8 cellular contexts compared by ENCODE assay signal in the genomic region with DNA sequence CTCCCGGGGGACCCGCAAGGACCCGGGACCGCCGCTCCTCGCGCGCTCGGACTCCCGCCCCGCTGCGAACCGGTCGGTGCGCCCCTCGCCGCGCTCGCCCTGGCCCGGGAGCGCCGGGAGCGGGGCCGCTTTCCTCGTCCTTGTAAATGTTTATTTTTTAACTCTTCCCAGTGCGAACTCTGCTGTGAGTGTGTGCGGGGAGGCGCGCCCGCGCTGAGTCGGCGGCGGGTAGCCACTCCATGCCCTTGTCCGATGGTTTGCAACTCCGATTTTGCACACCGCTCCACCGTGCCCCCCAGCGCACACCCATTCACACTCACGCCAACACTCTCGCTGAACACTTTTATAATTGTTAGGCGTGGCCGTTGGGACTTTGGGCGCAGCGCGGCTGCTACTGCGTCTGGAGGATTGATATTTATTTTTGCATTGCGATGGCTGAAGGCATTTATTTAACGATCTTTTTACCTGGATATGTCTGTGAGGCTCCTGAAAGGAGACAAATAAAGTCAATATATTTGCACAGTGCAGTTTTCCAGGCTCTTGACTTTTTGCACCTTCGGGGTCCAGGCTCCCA. TPM values are rescaled to one million over a fixed set of nuclear protein-coding genes. Genes with fewer than 3 reads are reported as not detected.
DNase-seq lines count a peak whose midpoint lies in the region; ATAC-seq lines count a peak whose summit lies in the region.

No MANE protein-coding gene starts in this region.

- H3K4me1 ChIP-seq in stomach smooth muscle (ENCODE audit: control insufficient read depth, insufficient read depth, low read length): peaks cover 22% of the 10 kb centered on the region

- ATAC-seq in activated CD4-positive, alpha-beta T cell treated with anti-CD3 and anti-CD28 coated beads for 36 hours: no peak
- no peak for ATAC-seq in HG03432 (IDR thresholded peaks at IDR 0.05; ENCODE audit: unreplicated experiment)
- no peak for ATAC-seq in HG03196 (IDR thresholded peaks at IDR 0.05; ENCODE audit: unreplicated experiment)

- peak overlapping the region; percentile 82 for H3K27ac ChIP-seq in stomach smooth muscle (ENCODE audit: low read length)

- H3K27me3 Mint-ChIP-seq in activated CD4-positive, alpha-beta T cell treated with anti-CD3 and anti-CD28 coated beads for 36 hours: peaks cover 51% of the 10 kb centered on the region
- H3K27me3 Mint-ChIP-seq in activated naive CD4-positive, alpha-beta T cell treated with anti-CD3 and anti-CD28 coated beads, Interleukin-2, amount 50 U/mL, for 24 hours: peaks cover 36% of the 10 kb centered on the region

- peak; percentile 21 for DNase-seq in activated CD4-positive, alpha-beta T cell treated with anti-CD3 and anti-CD28 coated beads for 36 hours
- DNase-seq in activated CD4-positive, alpha-beta T cell treated with anti-CD3 and anti-CD28 coated beads for 4 hours: no peak
- DNase-seq in iris pigment epithelial cell (ENCODE audit: low read depth) (peak; percentile 40), HT-29 (ENCODE audit: low spot score) (no peak)

- H3K4me1 Mint-ChIP-seq in activated CD4-positive, alpha-beta T cell treated with anti-CD3 and anti-CD28 coated beads for 36 hours: peaks cover 17% of the 10 kb centered on the region
- peaks cover 14% of the 10 kb centered on the region for H3K4me1 Mint-ChIP-seq in activated naive CD4-positive, alpha-beta T cell treated with anti-CD3 and anti-CD28 coated beads, Interleukin-2, amount 50 U/mL, for 24 hours

- CTCF ChIA-PET in activated CD4-positive, alpha-beta T cell treated with anti-CD3 and anti-CD28 coated beads for 36 hours (lab: Charles Lee): interaction anchor here (0.6 to 4.1 kb wide), 5 partner anchors 15 to 866 kb away, joined by 3 to 35 read pairs (median 3); no protein-coding TSS in a partner anchor

- no peaks in the 10 kb centered on the region for H3K9me3 Mint-ChIP-seq in activated CD4-positive, alpha-beta T cell treated with anti-CD3 and anti-CD28 coated beads for 36 hours (ENCODE audit: low read depth)
- H3K9me3 Mint-ChIP-seq in activated naive CD4-positive, alpha-beta T cell treated with anti-CD3 and anti-CD28 coated beads, Interleukin-2, amount 50 U/mL, for 24 hours: no peaks in the 10 kb centered on the region

- H3K9ac ChIP-seq in stomach smooth muscle (ENCODE audit: low read length in 2 of 2): peak overlapping the region; percentile 80 to 87

- peak overlapping the region; percentile 65 for H3K27ac Mint-ChIP-seq in activated CD4-positive, alpha-beta T cell treated with anti-CD3 and anti-CD28 coated beads for 36 hours
- no peak overlapping the region for H3K27ac Mint-ChIP-seq in activated naive CD4-positive, alpha-beta T cell treated with anti-CD3 and anti-CD28 coated beads, Interleukin-2, amount 50 U/mL, for 24 hours

- peak overlapping the region; percentile 76 for H3K4me3 Mint-ChIP-seq in activated CD4-positive, alpha-beta T cell treated with anti-CD3 and anti-CD28 coated beads for 36 hours
- H3K4me3 Mint-ChIP-seq in activated naive CD4-positive, alpha-beta T cell treated with anti-CD3 and anti-CD28 coated beads, Interleukin-2, amount 50 U/mL, for 24 hours: peak overlapping the region; percentile 83

- no peaks in the 10 kb centered on the region for H3K9me3 ChIP-seq in stomach smooth muscle (ENCODE audit: control insufficient read depth in 2 of 2, low read length in 2 of 2)

- H3K4me3 ChIP-seq in stomach smooth muscle (ENCODE audit: low read length in 2 of 2): peak overlapping the region; percentile 80 to 90

- POLR2A ChIA-PET in activated CD4-positive, alpha-beta T cell treated with anti-CD3 and anti-CD28 coated beads for 36 hours (lab: Charles Lee): no interaction called here

- peaks cover 3% of the 10 kb centered on the region for H3K36me3 Mint-ChIP-seq in activated CD4-positive, alpha-beta T cell treated with anti-CD3 and anti-CD28 coated beads for 36 hours (ENCODE audit: low read depth)
- no peaks in the 10 kb centered on the region for H3K36me3 Mint-ChIP-seq in activated naive CD4-positive, alpha-beta T cell treated with anti-CD3 and anti-CD28 coated beads, Interleukin-2, amount 50 U/mL, for 24 hours

- H3K36me3 ChIP-seq in stomach smooth muscle (ENCODE audit: control insufficient read depth in 2 of 2, insufficient read depth in 2 of 2, low read length in 2 of 2): no peaks in the 10 kb centered on the region

- intact Hi-C loops in activated CD4-positive, alpha-beta T cell treated with anti-CD3 and anti-CD28 coated beads for 36 hours (cut with DNase I, micrococcal nuclease): loop anchor here (2.0 to 10.0 kb wide), 5 partner anchors 94 to 371 kb away; partner anchors contain the start of genes ALX4 (in 1 of the 2) and HSD17B12 (in 1 of the 2)

- H3K27me3 ChIP-seq in stomach smooth muscle (ENCODE audit: control insufficient read depth in 1 of 2, insufficient read depth in 2 of 2, low read length in 2 of 2): no peaks in the 10 kb centered on the region

RNA-seq across cellular contexts. Expression of gene C11orf96, which starts 1.0 kb away (rescaled TPM):
- total RNA-seq in activated CD4-positive, alpha-beta T cell treated with anti-CD3 and anti-CD28 coated beads for 36 hours: under 1 TPM; 0.42 to 0.62 TPM
- not detected in 2 replicates for total RNA-seq in HT-29 (2014; rRNA removed; shearing (Covaris generic))

Comparison
In these comparisons a context has a peak if more than half of its experiments do, and no peak if none do; other contexts are left out.
1. DNase-seq: peak in activated CD4-positive, alpha-beta T cell treated with anti-CD3 and anti-CD28 coated beads for 36 hours (single experiment) and iris pigment epithelial cell (single experiment); none in activated CD4-positive, alpha-beta T cell treated with anti-CD3 and anti-CD28 coated beads for 4 hours (0 of 2) and HT-29 (single experiment).